ENCODE assay signal across 1 cellular context in the genomic region with DNA sequence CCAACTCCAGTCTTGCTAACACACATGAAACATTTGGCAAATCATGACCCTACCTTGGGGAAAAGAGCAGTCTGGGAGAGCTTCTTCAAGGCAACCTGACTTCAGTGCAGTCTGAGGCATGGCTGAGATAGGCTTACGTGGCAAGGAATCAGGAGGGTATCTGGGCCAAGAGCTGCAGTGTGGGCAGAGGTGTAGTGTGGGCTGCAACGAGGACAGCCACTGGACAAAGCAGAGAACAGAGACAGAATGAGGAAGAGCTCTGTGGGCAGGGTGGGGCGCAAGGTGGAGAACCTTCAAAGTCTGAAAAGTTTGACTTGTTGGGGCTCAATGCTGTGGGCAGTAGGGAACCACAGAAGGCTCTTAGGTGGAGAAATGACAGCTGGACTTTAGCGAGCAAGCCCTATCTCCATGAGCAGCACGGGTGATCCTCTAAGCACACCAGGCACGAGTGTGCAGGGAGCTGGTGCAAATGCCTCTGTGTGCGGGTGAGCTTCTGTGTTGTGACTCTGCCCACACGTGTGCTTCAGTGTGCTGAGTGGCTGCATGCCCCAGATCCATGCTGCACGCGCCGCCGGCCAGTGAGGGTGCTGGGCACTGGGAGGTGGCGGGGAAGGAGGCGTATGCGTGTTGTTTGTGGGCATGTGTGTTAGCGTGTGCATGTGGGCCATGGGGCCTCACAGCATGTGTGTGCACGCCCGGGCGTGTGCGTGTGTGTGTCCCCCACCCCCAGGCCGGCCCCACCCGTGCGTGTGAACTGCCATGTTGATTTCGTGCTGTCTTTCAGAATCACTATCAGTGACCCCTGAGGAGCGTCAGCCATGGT.
TF ChIP-seq lines count a peak whose summit lies in the region.

No MANE protein-coding gene starts in this region.

TF ChIP-seq in GM23338, 12 proteins besides CTCF, POLR2A, EP300 and RAD21:
- TF ChIP-seq EZH2 (IDR thresholded peaks at IDR 0.05; ENCODE audit: low read depth, unreplicated experiment) (no peak), JUNB (IDR thresholded peaks at IDR 0.05; ENCODE audit: unreplicated experiment) (no peak), ZNF114 (CRISPR knock-in tag; IDR thresholded peaks at IDR 0.05) (no peak), NANOG (IDR thresholded peaks at IDR 0.05; ENCODE audit: borderline replicate concordance) (no peak)
- TF ChIP-seq, protein P1, sequence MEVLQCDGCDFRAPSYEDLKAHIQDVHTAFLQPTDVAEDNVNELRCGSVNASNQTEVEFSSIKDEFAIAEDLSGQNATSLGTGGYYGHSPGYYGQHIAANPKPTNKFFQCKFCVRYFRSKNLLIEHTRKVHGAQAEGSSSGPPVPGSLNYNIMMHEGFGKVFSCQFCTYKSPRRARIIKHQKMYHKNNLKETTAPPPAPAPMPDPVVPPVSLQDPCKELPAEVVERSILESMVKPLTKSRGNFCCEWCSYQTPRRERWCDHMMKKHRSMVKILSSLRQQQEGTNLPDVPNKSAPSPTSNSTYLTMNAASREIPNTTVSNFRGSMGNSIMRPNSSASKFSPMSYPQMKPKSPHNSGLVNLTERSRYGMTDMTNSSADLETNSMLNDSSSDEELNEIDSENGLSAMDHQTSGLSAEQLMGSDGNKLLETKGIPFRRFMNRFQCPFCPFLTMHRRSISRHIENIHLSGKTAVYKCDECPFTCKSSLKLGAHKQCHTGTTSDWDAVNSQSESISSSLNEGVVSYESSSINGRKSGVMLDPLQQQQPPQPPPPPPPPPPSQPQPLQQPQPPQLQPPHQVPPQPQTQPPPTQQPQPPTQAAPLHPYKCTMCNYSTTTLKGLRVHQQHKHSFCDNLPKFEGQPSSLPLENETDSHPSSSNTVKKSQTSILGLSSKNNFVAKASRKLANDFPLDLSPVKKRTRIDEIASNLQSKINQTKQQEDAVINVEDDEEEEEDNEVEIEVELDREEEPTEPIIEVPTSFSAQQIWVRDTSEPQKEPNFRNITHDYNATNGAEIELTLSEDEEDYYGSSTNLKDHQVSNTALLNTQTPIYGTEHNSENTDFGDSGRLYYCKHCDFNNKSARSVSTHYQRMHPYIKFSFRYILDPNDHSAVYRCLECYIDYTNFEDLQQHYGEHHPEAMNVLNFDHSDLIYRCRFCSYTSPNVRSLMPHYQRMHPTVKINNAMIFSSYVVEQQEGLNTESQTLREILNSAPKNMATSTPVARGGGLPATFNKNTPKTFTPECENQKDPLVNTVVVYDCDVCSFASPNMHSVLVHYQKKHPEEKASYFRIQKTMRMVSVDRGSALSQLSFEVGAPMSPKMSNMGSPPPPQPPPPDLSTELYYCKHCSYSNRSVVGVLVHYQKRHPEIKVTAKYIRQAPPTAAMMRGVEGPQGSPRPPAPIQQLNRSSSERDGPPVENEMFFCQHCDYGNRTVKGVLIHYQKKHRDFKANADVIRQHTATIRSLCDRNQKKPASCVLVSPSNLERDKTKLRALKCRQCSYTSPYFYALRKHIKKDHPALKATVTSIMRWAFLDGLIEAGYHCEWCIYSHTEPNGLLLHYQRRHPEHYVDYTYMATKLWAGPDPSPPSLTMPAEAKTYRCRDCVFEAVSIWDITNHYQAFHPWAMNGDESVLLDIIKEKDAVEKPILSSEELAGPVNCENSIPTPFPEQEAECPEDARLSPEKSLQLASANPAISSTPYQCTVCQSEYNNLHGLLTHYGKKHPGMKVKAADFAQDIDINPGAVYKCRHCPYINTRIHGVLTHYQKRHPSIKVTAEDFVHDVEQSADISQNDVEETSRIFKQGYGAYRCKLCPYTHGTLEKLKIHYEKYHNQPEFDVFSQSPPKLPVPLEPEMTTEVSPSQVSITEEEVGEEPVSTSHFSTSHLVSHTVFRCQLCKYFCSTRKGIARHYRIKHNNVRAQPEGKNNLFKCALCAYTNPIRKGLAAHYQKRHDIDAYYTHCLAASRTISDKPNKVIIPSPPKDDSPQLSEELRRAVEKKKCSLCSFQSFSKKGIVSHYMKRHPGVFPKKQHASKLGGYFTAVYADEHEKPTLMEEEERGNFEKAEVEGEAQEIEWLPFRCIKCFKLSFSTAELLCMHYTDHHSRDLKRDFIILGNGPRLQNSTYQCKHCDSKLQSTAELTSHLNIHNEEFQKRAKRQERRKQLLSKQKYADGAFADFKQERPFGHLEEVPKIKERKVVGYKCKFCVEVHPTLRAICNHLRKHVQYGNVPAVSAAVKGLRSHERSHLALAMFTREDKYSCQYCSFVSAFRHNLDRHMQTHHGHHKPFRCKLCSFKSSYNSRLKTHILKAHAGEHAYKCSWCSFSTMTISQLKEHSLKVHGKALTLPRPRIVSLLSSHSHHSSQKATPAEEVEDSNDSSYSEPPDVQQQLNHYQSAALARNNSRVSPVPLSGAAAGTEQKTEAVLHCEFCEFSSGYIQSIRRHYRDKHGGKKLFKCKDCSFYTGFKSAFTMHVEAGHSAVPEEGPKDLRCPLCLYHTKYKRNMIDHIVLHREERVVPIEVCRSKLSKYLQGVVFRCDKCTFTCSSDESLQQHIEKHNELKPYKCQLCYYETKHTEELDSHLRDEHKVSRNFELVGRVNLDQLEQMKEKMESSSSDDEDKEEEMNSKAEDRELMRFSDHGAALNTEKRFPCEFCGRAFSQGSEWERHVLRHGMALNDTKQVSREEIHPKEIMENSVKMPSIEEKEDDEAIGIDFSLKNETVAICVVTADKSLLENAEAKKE (CRISPR knock-in tag; IDR thresholded peaks at IDR 0.05) = no peak
